In the genomic region with DNA sequence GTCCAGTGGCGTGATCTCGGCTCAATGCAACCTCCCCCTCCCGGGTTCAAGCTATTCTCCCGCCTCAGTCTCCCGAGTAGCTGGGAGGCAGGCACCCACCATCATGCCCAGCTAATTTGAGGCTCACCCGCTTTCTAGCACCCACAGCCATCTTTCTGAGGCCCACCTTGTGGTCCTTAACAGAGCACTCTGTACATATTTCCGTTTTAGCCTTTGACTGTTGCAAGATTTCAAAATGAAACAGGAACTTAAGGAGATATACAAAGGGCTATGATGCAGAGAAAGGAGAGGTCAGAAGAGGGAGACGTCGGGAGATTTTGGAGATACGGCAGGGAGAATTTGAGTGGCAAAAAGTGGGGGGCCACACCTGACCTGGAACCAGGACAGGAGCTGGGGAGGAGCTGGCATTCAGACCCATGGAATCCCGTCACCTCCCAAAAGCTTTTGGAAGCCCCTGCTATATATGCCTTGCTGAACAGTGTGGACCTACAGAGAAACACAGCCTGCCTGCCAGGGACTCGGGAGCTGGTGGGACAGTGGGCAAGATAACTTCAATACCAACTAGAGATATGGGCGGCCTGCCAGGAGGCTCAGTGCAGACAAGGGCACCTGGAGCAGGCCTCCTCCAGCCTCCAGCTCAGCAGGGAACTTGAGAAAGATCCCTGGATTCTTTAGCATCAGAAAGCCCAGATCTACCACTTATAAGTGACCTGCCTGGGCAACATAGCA, we compare ENCODE assay signal across 1 cellular context.
TF ChIP-seq lines count a peak whose summit lies in the region.

No MANE protein-coding gene starts in this region.

TF ChIP-seq in IMR-90, 13 proteins besides CTCF, POLR2A, EP300 and RAD21:
- TF ChIP-seq MAFK (IDR thresholded peaks at IDR 0.05; ENCODE audit: low read depth, low read length): no peak
- no peak for TF ChIP-seq MAZ (IDR thresholded peaks at IDR 0.05; ENCODE audit: borderline replicate concordance, low read depth, low read length)
- TF ChIP-seq RCOR1 (IDR thresholded peaks at IDR 0.05; ENCODE audit: insufficient replicate concordance, low read length): no peak
- TF ChIP-seq, protein P1, sequence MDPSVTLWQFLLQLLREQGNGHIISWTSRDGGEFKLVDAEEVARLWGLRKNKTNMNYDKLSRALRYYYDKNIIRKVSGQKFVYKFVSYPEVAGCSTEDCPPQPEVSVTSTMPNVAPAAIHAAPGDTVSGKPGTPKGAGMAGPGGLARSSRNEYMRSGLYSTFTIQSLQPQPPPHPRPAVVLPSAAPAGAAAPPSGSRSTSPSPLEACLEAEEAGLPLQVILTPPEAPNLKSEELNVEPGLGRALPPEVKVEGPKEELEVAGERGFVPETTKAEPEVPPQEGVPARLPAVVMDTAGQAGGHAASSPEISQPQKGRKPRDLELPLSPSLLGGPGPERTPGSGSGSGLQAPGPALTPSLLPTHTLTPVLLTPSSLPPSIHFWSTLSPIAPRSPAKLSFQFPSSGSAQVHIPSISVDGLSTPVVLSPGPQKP (IDR thresholded peaks at IDR 0.05; ENCODE audit: borderline replicate concordance, low read depth, low read length): no peak
- TF ChIP-seq BHLHE40 (IDR thresholded peaks at IDR 0.05; ENCODE audit: low read depth, low read length): no peak
- TF ChIP-seq, protein P2, sequence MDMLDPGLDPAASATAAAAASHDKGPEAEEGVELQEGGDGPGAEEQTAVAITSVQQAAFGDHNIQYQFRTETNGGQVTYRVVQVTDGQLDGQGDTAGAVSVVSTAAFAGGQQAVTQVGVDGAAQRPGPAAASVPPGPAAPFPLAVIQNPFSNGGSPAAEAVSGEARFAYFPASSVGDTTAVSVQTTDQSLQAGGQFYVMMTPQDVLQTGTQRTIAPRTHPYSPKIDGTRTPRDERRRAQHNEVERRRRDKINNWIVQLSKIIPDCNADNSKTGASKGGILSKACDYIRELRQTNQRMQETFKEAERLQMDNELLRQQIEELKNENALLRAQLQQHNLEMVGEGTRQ (IDR thresholded peaks at IDR 0.05; ENCODE audit: low read depth, low read length): no peak
- TF ChIP-seq CHD1 (IDR thresholded peaks at IDR 0.05; ENCODE audit: low read depth, low read length): no peak
- TF ChIP-seq NFE2L2 (IDR thresholded peaks at IDR 0.05; ENCODE audit: low read depth, low read length): no peak
- no peak for TF ChIP-seq RFX5 (IDR thresholded peaks at IDR 0.05; ENCODE audit: low read depth, low read length)
- no peak for TF ChIP-seq CEBPB (IDR thresholded peaks at IDR 0.05; ENCODE audit: low read depth, low read length)
- no peak for TF ChIP-seq SMC3 (IDR thresholded peaks at IDR 0.05; ENCODE audit: low read depth, low read length)
- TF ChIP-seq FOS (IDR thresholded peaks at IDR 0.05; ENCODE audit: low read depth, low read length): no peak
TF ChIP-seq in IMR-90: peak in this region for 0.
